ENCODE assay signal across 24 cellular contexts in genomic region chr14:79910086-79910485, GRCh38.
"Had no signal": no experiment of that assay in that cellular context is flagged by ENCODE, and none has a peak within 500 bp of the region (broad histone marks: within the 10 kb centered on the region; RNA-seq: fewer than 3 reads in every experiment).

No MANE protein-coding gene starts in this region.

- H3K9me3 ChIP-seq: stomach, suprapubic skin, testis, thoracic aorta, thyroid gland, tibial artery, transverse colon, upper lobe of left lung, upper lobe of right lung, uterus, vagina had no signal

- H3K4me1 ChIP-seq: stomach, suprapubic skin, testis, thyroid gland, tibial artery, tibial nerve, upper lobe of left lung, upper lobe of right lung, uterus, vagina had no signal

- DNase-seq: stimulated activated CD4-positive, alpha-beta T cell treated with anti-CD3 and anti-CD28 coated beads, Interleukin-2, amount 100 ng/mL, for 48 hours; stimulated activated CD4-positive, alpha-beta T cell treated with anti-CD3 and anti-CD28 coated beads, Interleukin-4, amount 100 ng/mL, for 1 hour; stimulated activated CD4-positive, alpha-beta T cell treated with anti-CD3 and anti-CD28 coated beads, Interleukin-4, amount 100 ng/mL, for 24 hours; stimulated activated CD4-positive, alpha-beta T cell treated with anti-CD3 and anti-CD28 coated beads, Interleukin-4, amount 100 ng/mL, for 4 hours; stimulated activated CD8-positive, alpha-beta memory T cell treated with anti-CD3 and anti-CD28 coated beads, Interleukin-4, amount 100 ng/mL, for 48 hours; stimulated activated naive B cell treated with anti-CD40 and anti-IgM and Interleukin-4, amounts not matched to agents 10 μg/mL and 1 μg/mL and 100 μg/mL, for 72 hours; stimulated activated naive CD4-positive, alpha-beta T cell; stimulated activated naive CD4-positive, alpha-beta T cell treated with Interleukin-2 at 50 U/mL for 16 hours; stimulated activated naive CD8-positive, alpha-beta T cell treated with anti-CD3 and anti-CD28 coated beads, Interleukin-15, amount 100 ng/mL, for 72 hours; stimulated activated naive CD8-positive, alpha-beta T cell treated with anti-CD3 and anti-CD28 coated beads, Interleukin-15, Interleukin-2, amounts not matched to agents 100 U/mL and 50 U/mL, for 24 hours; stomach; substantia nigra; testis; thyroid gland; tibial artery; transverse colon; trophoblast cell; upper lobe of left lung; upper lobe of right lung; uterus had no signal

- H3K27ac ChIP-seq: stomach, suprapubic skin, testis, thoracic aorta, thyroid gland, tibial artery, tibial nerve, transverse colon, upper lobe of left lung, upper lobe of right lung, uterus, vagina had no signal

- H3K27me3 ChIP-seq: stomach, suprapubic skin, testis, thyroid gland, tibial artery, tibial nerve, transverse colon, upper lobe of left lung, upper lobe of right lung, uterus, vagina had no signal

- H3K36me3 ChIP-seq: stomach, suprapubic skin, thoracic aorta, thyroid gland, tibial artery, tibial nerve, transverse colon, upper lobe of left lung, upper lobe of right lung, uterus, vagina had no signal

- H3K4me3 ChIP-seq: stomach, suprapubic skin, testis, thoracic aorta, thyroid gland, tibial artery, tibial nerve, transverse colon, upper lobe of left lung, upper lobe of right lung, uterus, vagina had no signal
